Comparison of ENCODE assay signal across 1 cellular context in the genomic region with DNA sequence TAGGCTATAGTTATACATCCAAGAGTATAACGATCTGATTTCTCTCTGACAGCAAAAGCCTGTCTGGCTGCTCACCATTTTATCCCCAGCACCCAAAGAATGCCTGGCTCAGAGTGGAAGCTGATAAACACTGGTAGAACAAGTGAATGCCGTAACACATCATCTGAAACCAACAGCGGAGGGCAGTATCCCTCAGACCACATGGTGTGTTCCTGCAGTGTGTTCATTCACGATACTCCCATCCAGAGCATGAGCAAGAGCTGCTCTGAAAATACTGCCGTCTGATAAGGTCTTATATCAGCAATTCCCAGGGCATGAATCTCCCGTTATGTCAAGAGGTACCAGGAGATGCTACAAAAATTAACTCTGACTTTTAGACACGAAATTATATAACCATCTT.
TF ChIP-seq lines count a peak whose summit lies in the region.

No MANE protein-coding gene starts in this region.

TF ChIP-seq in K562, 482 proteins besides CTCF, POLR2A, EP300 and RAD21 (continued from another document and continues in another):
- TF ChIP-seq, protein P1, sequence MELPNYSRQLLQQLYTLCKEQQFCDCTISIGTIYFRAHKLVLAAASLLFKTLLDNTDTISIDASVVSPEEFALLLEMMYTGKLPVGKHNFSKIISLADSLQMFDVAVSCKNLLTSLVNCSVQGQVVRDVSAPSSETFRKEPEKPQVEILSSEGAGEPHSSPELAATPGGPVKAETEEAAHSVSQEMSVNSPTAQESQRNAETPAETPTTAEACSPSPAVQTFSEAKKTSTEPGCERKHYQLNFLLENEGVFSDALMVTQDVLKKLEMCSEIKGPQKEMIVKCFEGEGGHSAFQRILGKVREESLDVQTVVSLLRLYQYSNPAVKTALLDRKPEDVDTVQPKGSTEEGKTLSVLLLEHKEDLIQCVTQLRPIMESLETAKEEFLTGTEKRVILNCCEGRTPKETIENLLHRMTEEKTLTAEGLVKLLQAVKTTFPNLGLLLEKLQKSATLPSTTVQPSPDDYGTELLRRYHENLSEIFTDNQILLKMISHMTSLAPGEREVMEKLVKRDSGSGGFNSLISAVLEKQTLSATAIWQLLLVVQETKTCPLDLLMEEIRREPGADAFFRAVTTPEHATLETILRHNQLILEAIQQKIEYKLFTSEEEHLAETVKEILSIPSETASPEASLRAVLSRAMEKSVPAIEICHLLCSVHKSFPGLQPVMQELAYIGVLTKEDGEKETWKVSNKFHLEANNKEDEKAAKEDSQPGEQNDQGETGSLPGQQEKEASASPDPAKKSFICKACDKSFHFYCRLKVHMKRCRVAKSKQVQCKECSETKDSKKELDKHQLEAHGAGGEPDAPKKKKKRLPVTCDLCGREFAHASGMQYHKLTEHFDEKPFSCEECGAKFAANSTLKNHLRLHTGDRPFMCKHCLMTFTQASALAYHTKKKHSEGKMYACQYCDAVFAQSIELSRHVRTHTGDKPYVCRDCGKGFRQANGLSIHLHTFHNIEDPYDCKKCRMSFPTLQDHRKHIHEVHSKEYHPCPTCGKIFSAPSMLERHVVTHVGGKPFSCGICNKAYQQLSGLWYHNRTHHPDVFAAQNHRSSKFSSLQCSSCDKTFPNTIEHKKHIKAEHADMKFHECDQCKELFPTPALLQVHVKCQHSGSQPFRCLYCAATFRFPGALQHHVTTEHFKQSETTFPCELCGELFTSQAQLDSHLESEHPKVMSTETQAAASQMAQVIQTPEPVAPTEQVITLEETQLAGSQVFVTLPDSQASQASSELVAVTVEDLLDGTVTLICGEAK (IDR thresholded peaks at IDR 0.05) = no peak
- TF ChIP-seq, protein P1 (CRISPR knock-in tag; IDR thresholded peaks at IDR 0.05) = no peak
- peak; percentile 54; the same call in 1 of the 2 replicates for TF ChIP-seq SOX6 (IDR thresholded peaks at IDR 0.05)
- no peak for TF ChIP-seq MED1 (CRISPR knock-in tag; IDR thresholded peaks at IDR 0.05; ENCODE audit: borderline replicate concordance)
- no peak for TF ChIP-seq FOXA1 (IDR thresholded peaks at IDR 0.05; ENCODE audit: borderline replicate concordance)
- TF ChIP-seq, protein P2, sequence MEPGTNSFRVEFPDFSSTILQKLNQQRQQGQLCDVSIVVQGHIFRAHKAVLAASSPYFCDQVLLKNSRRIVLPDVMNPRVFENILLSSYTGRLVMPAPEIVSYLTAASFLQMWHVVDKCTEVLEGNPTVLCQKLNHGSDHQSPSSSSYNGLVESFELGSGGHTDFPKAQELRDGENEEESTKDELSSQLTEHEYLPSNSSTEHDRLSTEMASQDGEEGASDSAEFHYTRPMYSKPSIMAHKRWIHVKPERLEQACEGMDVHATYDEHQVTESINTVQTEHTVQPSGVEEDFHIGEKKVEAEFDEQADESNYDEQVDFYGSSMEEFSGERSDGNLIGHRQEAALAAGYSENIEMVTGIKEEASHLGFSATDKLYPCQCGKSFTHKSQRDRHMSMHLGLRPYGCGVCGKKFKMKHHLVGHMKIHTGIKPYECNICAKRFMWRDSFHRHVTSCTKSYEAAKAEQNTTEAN (CRISPR knock-in tag; IDR thresholded peaks at IDR 0.05) = no peak
- TF ChIP-seq CBFA2T2 (conservative IDR thresholded peaks at IDR 0.05) = peak; percentile 93
- TF ChIP-seq NONO (IDR thresholded peaks at IDR 0.05; ENCODE audit: low read depth in 2 of 2, low read length in 1 of 2) = no peak
- no peak for TF ChIP-seq ATF7 (IDR thresholded peaks at IDR 0.05)
- TF ChIP-seq ZBTB8A (IDR thresholded peaks at IDR 0.05; ENCODE audit: partially characterized antibody) = no peak
- TF ChIP-seq FUS (optimal IDR thresholded peaks at IDR 0.05; ENCODE audit: low read depth, low read length) = no peak
- TF ChIP-seq, protein P3, sequence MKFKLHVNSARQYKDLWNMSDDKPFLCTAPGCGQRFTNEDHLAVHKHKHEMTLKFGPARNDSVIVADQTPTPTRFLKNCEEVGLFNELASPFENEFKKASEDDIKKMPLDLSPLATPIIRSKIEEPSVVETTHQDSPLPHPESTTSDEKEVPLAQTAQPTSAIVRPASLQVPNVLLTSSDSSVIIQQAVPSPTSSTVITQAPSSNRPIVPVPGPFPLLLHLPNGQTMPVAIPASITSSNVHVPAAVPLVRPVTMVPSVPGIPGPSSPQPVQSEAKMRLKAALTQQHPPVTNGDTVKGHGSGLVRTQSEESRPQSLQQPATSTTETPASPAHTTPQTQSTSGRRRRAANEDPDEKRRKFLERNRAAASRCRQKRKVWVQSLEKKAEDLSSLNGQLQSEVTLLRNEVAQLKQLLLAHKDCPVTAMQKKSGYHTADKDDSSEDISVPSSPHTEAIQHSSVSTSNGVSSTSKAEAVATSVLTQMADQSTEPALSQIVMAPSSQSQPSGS (CRISPR knock-in tag; IDR thresholded peaks at IDR 0.05) = no peak
- TF ChIP-seq NR2C1 (IDR thresholded peaks at IDR 0.05) = no peak
- TF ChIP-seq NR2C1 (tag; IDR thresholded peaks at IDR 0.05) = no peak
- TF ChIP-seq, protein P4, sequence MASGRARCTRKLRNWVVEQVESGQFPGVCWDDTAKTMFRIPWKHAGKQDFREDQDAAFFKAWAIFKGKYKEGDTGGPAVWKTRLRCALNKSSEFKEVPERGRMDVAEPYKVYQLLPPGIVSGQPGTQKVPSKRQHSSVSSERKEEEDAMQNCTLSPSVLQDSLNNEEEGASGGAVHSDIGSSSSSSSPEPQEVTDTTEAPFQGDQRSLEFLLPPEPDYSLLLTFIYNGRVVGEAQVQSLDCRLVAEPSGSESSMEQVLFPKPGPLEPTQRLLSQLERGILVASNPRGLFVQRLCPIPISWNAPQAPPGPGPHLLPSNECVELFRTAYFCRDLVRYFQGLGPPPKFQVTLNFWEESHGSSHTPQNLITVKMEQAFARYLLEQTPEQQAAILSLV (tag; IDR thresholded peaks at IDR 0.05) = no peak
- TF ChIP-seq TBL1XR1 (IDR thresholded peaks at IDR 0.05; ENCODE audit: low read length in 2 of 2) = no peak
- no peak for TF ChIP-seq ZNF239 (CRISPR knock-in tag; IDR thresholded peaks at IDR 0.05)
- TF ChIP-seq NFXL1 (CRISPR knock-in tag; IDR thresholded peaks at IDR 0.05) = no peak
- TF ChIP-seq POLR2H (tag; IDR thresholded peaks at IDR 0.05; ENCODE audit: low read depth) = no peak
- TF ChIP-seq, protein P5, sequence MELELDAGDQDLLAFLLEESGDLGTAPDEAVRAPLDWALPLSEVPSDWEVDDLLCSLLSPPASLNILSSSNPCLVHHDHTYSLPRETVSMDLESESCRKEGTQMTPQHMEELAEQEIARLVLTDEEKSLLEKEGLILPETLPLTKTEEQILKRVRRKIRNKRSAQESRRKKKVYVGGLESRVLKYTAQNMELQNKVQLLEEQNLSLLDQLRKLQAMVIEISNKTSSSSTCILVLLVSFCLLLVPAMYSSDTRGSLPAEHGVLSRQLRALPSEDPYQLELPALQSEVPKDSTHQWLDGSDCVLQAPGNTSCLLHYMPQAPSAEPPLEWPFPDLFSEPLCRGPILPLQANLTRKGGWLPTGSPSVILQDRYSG (tag; conservative IDR thresholded peaks at IDR 0.05; ENCODE audit: low read depth) = no peak
- no peak for TF ChIP-seq ZNF589 (CRISPR knock-in tag; IDR thresholded peaks at IDR 0.05; ENCODE audit: low read depth)
- no peak for TF ChIP-seq CXXC5 (CRISPR knock-in tag; IDR thresholded peaks at IDR 0.05)
- TF ChIP-seq, protein P6, sequence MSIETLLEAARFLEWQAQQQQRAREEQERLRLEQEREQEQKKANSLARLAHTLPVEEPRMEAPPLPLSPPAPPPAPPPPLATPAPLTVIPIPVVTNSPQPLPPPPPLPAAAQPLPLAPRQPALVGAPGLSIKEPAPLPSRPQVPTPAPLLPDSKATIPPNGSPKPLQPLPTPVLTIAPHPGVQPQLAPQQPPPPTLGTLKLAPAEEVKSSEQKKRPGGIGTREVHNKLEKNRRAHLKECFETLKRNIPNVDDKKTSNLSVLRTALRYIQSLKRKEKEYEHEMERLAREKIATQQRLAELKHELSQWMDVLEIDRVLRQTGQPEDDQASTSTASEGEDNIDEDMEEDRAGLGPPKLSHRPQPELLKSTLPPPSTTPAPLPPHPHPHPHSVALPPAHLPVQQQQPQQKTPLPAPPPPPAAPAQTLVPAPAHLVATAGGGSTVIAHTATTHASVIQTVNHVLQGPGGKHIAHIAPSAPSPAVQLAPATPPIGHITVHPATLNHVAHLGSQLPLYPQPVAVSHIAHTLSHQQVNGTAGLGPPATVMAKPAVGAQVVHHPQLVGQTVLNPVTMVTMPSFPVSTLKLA (conservative IDR thresholded peaks at IDR 0.05) = peak in 1 of 2 experiments; percentile 71; a peak in 1 of 4 replicates
- no peak for TF ChIP-seq EWSR1 (IDR thresholded peaks at IDR 0.05; ENCODE audit: borderline replicate concordance, low read depth, partially characterized antibody)
- no peak for TF ChIP-seq ZNF717 (CRISPR knock-in tag; IDR thresholded peaks at IDR 0.05)
- no peak for TF ChIP-seq SMARCA5 (IDR thresholded peaks at IDR 0.05)
- TF ChIP-seq, protein P7, sequence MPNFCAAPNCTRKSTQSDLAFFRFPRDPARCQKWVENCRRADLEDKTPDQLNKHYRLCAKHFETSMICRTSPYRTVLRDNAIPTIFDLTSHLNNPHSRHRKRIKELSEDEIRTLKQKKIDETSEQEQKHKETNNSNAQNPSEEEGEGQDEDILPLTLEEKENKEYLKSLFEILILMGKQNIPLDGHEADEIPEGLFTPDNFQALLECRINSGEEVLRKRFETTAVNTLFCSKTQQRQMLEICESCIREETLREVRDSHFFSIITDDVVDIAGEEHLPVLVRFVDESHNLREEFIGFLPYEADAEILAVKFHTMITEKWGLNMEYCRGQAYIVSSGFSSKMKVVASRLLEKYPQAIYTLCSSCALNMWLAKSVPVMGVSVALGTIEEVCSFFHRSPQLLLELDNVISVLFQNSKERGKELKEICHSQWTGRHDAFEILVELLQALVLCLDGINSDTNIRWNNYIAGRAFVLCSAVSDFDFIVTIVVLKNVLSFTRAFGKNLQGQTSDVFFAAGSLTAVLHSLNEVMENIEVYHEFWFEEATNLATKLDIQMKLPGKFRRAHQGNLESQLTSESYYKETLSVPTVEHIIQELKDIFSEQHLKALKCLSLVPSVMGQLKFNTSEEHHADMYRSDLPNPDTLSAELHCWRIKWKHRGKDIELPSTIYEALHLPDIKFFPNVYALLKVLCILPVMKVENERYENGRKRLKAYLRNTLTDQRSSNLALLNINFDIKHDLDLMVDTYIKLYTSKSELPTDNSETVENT (CRISPR knock-in tag; IDR thresholded peaks at IDR 0.05) = no peak
- TF ChIP-seq, protein P8, sequence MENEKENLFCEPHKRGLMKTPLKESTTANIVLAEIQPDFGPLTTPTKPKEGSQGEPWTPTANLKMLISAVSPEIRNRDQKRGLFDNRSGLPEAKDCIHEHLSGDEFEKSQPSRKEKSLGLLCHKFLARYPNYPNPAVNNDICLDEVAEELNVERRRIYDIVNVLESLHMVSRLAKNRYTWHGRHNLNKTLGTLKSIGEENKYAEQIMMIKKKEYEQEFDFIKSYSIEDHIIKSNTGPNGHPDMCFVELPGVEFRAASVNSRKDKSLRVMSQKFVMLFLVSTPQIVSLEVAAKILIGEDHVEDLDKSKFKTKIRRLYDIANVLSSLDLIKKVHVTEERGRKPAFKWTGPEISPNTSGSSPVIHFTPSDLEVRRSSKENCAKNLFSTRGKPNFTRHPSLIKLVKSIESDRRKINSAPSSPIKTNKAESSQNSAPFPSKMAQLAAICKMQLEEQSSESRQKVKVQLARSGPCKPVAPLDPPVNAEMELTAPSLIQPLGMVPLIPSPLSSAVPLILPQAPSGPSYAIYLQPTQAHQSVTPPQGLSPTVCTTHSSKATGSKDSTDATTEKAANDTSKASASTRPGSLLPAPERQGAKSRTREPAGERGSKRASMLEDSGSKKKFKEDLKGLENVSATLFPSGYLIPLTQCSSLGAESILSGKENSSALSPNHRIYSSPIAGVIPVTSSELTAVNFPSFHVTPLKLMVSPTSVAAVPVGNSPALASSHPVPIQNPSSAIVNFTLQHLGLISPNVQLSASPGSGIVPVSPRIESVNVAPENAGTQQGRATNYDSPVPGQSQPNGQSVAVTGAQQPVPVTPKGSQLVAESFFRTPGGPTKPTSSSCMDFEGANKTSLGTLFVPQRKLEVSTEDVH (IDR thresholded peaks at IDR 0.05; ENCODE audit: low read depth, partially characterized antibody) = no peak
- 0 out of 2 replicates have a peak, but pooled peaks have one; percentile 57 for TF ChIP-seq CTBP1 (IDR thresholded peaks at IDR 0.05; ENCODE audit: borderline replicate concordance)
- TF ChIP-seq, protein P9, sequence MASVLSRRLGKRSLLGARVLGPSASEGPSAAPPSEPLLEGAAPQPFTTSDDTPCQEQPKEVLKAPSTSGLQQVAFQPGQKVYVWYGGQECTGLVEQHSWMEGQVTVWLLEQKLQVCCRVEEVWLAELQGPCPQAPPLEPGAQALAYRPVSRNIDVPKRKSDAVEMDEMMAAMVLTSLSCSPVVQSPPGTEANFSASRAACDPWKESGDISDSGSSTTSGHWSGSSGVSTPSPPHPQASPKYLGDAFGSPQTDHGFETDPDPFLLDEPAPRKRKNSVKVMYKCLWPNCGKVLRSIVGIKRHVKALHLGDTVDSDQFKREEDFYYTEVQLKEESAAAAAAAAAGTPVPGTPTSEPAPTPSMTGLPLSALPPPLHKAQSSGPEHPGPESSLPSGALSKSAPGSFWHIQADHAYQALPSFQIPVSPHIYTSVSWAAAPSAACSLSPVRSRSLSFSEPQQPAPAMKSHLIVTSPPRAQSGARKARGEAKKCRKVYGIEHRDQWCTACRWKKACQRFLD (CRISPR knock-in tag; IDR thresholded peaks at IDR 0.05) = 0 out of 2 replicates have a peak, but pooled peaks have one; percentile 26
- TF ChIP-seq, protein P10, sequence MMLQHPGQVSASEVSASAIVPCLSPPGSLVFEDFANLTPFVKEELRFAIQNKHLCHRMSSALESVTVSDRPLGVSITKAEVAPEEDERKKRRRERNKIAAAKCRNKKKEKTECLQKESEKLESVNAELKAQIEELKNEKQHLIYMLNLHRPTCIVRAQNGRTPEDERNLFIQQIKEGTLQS (IDR thresholded peaks at IDR 0.05) = 0 out of 2 replicates have a peak, but pooled peaks have one; percentile 9
- TF ChIP-seq, protein P10 (CRISPR knock-in tag; conservative IDR thresholded peaks at IDR 0.05) = no peak
- TF ChIP-seq DNMT1 (IDR thresholded peaks at IDR 0.05) = no peak
